11 cellular contexts compared by ENCODE assay signal in the genomic region with DNA sequence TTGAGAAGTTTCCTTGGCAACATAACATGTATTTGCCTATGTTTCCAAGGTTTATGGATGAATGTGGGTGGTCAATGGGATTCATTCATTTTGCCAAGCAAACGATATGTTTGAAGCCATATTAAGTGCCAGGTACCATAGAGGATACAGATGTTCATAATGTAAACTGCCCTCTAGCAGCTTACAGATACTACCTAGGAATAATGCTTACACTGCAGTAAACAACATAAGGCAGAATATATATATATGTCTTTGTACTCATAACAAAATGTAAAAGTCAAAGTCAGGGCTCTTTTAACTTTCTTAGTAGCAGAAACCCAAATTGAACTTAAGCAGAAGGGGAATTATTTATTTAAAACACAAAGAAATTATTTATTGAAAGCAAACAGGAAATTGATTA.
"Had no signal": no experiment of that assay in that cellular context is flagged by ENCODE, and none has a peak within 500 bp of the region (broad histone marks: within the 10 kb centered on the region; RNA-seq: fewer than 3 reads in every experiment).

No MANE protein-coding gene starts in this region.

- FAIRE-seq: H1, H54 had no signal

- H3K4me2 ChIP-seq: GM23338 had no signal

- H3K4me1 ChIP-seq: HAP-1 had no signal

- H3K4me3 ChIP-seq: GM23248, GM23338, HAP-1 had no signal

- H3K9me3 ChIP-seq: HAP-1 had no signal

- H3K9ac ChIP-seq: GM23248 had no signal

- ATAC-seq: GM23338, HCT116 had no signal

- H3K4me3 Mint-ChIP-seq: GM23338, H9, HFFc6 had no signal

- H3K27ac Mint-ChIP-seq: GM23338, H9, HFFc6 had no signal

- H3K36me3 ChIP-seq: HAP-1 had no signal

- H3K9me3 Mint-ChIP-seq: GM23338, H9, HFFc6 had no signal

- H3K27ac ChIP-seq: GM23248 had no signal

- DNase-seq: GM23248, GOT3, H7, H9, HCEC 1CT, HFFc6 had no signal

- H2AFZ ChIP-seq: GM23248, GM23338 had no signal
